Comparison of ENCODE assay signal across 8 cellular contexts in genomic region chr3:120416868-120417267, GRCh38. TPM values are rescaled to one million over a fixed set of nuclear protein-coding genes. Genes with fewer than 3 reads are reported as not detected.
DNase-seq lines count a peak whose midpoint lies in the region; ATAC-seq, FAIRE-seq and TF ChIP-seq lines count a peak whose summit lies in the region.

No MANE protein-coding gene starts in this region.

- no peaks in the 10 kb centered on the region for H3K9me3 Mint-ChIP-seq in CD4-positive, alpha-beta T cell

- H3K36me3 Mint-ChIP-seq in CD4-positive, alpha-beta T cell (ENCODE audit: low read depth): no peaks in the 10 kb centered on the region

- POLR2A ChIA-PET in CD4-positive, alpha-beta T cell (lab: Charles Lee): interaction anchor here (1.1 to 2.0 kb wide), 5 partner anchors 68 to 321 kb away, joined by 4 to 15 read pairs (median 5); partner anchors contain the start of gene LRRC58

- CTCF ChIA-PET in CD4-positive, alpha-beta T cell (lab: Charles Lee): interaction anchor here (0.6 to 2.1 kb wide), 15 partner anchors 8 to 525 kb away, joined by 3 to 24 read pairs (median 3); no protein-coding TSS in a partner anchor

- no peak overlapping the region for H3K27ac ChIP-seq in CD4-positive, alpha-beta T cell (ENCODE audit: low read depth, low read length)
- H3K27ac ChIP-seq in sigmoid colon: peak overlapping the region; percentile 65 to 96 (median 85)

- DNase-seq in CD4-positive, alpha-beta T cell: no peak
- DNase-seq in HuH-7 (ENCODE audit: low spot score) (peak; percentile 67), sigmoid colon (no peak), NCI-H1694 treated with DMSO at 0.1 percent for 48 hours (lab: John Stamatoyannopoulos, UW) (no peak), NCI-H2107 treated with DMSO at 0.1 percent for 48 hours (lab: John Stamatoyannopoulos, UW; ENCODE audit: unreplicated experiment) (no peak), GM12892 (ENCODE audit: insufficient read length) (no peak)

- no peak for TF ChIP-seq POLR2A in sigmoid colon (IDR thresholded peaks at IDR 0.05)
- no peak for TF ChIP-seq POLR2A in GM12892 (IDR thresholded peaks at IDR 0.05; ENCODE audit: low read depth, low read length)

- H3K4me3 Mint-ChIP-seq in CD4-positive, alpha-beta T cell: peak overlapping the region; percentile 77

- WGBS in sigmoid colon, 2 donors: 32 to 42% methylated on average over 2 of the region's 2 CpGs

- peaks cover 14% of the 10 kb centered on the region for H3K4me1 Mint-ChIP-seq in CD4-positive, alpha-beta T cell (ENCODE audit: low read depth)

- H3K9me3 ChIP-seq in CD4-positive, alpha-beta T cell (ENCODE audit: control insufficient read depth, low read length): no peaks in the 10 kb centered on the region
- no peaks in the 10 kb centered on the region for H3K9me3 ChIP-seq in endocrine pancreas (ENCODE audit: control insufficient read depth, low read length)
- H3K9me3 ChIP-seq in sigmoid colon: no peaks in the 10 kb centered on the region

- ATAC-seq in CD4-positive, alpha-beta T cell (ENCODE audit: poor library complexity): peak; percentile 6
- peak; percentile 24 for ATAC-seq in GM21381 (IDR thresholded peaks at IDR 0.05; ENCODE audit: unreplicated experiment)

- intact Hi-C loops in CD4-positive, alpha-beta T cell (cut with DNase I, micrococcal nuclease): loop anchor here (1.0 to 5.0 kb wide), 6 partner anchors 60 to 525 kb away; partner anchors contain the start of gene LRRC58 (in 1 of the 2)
- intact Hi-C loops in sigmoid colon (cut with DNase I): loop anchor here (1.0 to 5.0 kb wide), 6 partner anchors 68 to 524 kb away; partner anchors contain the start of genes GTF2E1, LRRC58 and RABL3

- H3K4me3 ChIP-seq in endocrine pancreas (ENCODE audit: control insufficient read depth, insufficient read depth, low read length) (peak overlapping the region; percentile 63), sigmoid colon (peak overlapping the region in 1 of 4 donors; percentile 33)

- no peaks in the 10 kb centered on the region for H3K27me3 ChIP-seq in CD4-positive, alpha-beta T cell (ENCODE audit: control insufficient read depth, insufficient read depth, low read length)
- H3K27me3 ChIP-seq in endocrine pancreas (ENCODE audit: control insufficient read depth, insufficient read depth, low read length) (no peaks in the 10 kb centered on the region), sigmoid colon (no peaks in the 10 kb centered on the region)

- no peaks in the 10 kb centered on the region for H3K4me1 ChIP-seq in endocrine pancreas (ENCODE audit: control insufficient read depth, insufficient read depth, low read length)
- H3K4me1 ChIP-seq in sigmoid colon: peaks cover 0 to 68% (median 60%) of the 10 kb centered on the region in 4 donors

- FAIRE-seq in GM12892 (lab: Jason Lieb, UNC): no peak

- TF ChIP-seq CTCF in CD4-positive, alpha-beta T cell (IDR thresholded peaks at IDR 0.05): no peak
- TF ChIP-seq CTCF in sigmoid colon (IDR thresholded peaks at IDR 0.05): no peak

- no peak overlapping the region for H3K9ac ChIP-seq in endocrine pancreas (ENCODE audit: control insufficient read depth, insufficient read depth, low read length)

- H3K36me3 ChIP-seq in endocrine pancreas (ENCODE audit: control insufficient read depth, insufficient read depth, low read length): no peaks in the 10 kb centered on the region
- H3K36me3 ChIP-seq in sigmoid colon: peaks cover 0 to 22% (median 9%) of the 10 kb centered on the region in 4 donors

- peaks cover 5% of the 10 kb centered on the region for H3K27me3 Mint-ChIP-seq in CD4-positive, alpha-beta T cell

- H3K27ac Mint-ChIP-seq in CD4-positive, alpha-beta T cell: no peak overlapping the region

- no peak for TF ChIP-seq EP300 in sigmoid colon (IDR thresholded peaks at IDR 0.05)

RNA-seq across cellular contexts. Expression of gene FSTL1, which starts 33.9 kb away (rescaled TPM):
- under 1 TPM in 1 of 2 experiments, not detected in 1; 0.03 TPM for total RNA-seq in CD4-positive, alpha-beta T cell
- 100 to 1,000 TPM; 266 to 653 (median 320) TPM for total RNA-seq in sigmoid colon
- 10 to 100 TPM in 2 of 3 donors, 1 to 10 TPM in 1; 8.1 to 56.2 (median 24.6) TPM for polyA plus RNA-seq in sigmoid colon
- not detected for polyA plus RNA-seq in GM12892 (2012; ENCODE audit: missing spikeins)

Comparison
In these comparisons a context has a peak if more than half of its experiments do, and no peak if none do; other contexts are left out.
1. RNA of gene FSTL1, which starts 33.9 kb away (total RNA-seq): 266 to 653 TPM in sigmoid colon; 0.03 TPM in CD4-positive, alpha-beta T cell; every median in the first group is over 100 times any median in the second.